10 cellular contexts compared by ENCODE assay signal in genomic region chr16:53501216-53501859, GRCh38. TPM values are rescaled to one million over a fixed set of nuclear protein-coding genes. Genes with fewer than 3 reads are reported as not detected.
DNase-seq lines count a peak whose midpoint lies in the region; ATAC-seq and TF ChIP-seq lines count a peak whose summit lies in the region.
"Had no signal": no experiment of that assay in that cellular context is flagged by ENCODE, and none has a peak within 500 bp of the region (broad histone marks: within the 10 kb centered on the region; RNA-seq: fewer than 3 reads in every experiment).

No MANE protein-coding gene starts in this region.

- peaks cover 24% of the 10 kb centered on the region for H3K36me3 Mint-ChIP-seq in activated naive CD4-positive, alpha-beta T cell treated with anti-CD3 and anti-CD28 coated beads for 36 hours (ENCODE audit: low read depth)

- no peaks in the 10 kb centered on the region for H3K27me3 Mint-ChIP-seq in activated naive CD4-positive, alpha-beta T cell treated with anti-CD3 and anti-CD28 coated beads for 36 hours (ENCODE audit: low read depth)

- H3K4me1 Mint-ChIP-seq in activated naive CD4-positive, alpha-beta T cell treated with anti-CD3 and anti-CD28 coated beads for 36 hours (ENCODE audit: low read depth) = peaks cover 49% of the 10 kb centered on the region

- H3K27ac ChIP-seq in tibial artery = peak overlapping the region; percentile 74 to 89

- no peak for DNase-seq in activated naive CD4-positive, alpha-beta T cell treated with anti-CD3 and anti-CD28 coated beads for 36 hours
- no peak for DNase-seq in activated naive CD4-positive, alpha-beta T cell treated with Interleukin-2 at 50 U/mL for 16 hours
- peak; percentile 15 for DNase-seq in adipocyte (ENCODE audit: low read depth)
- DNase-seq in left lobe of liver (ENCODE audit: low spot score) = peak; percentile 32
- DNase-seq in tibial artery = no peak
- DNase-seq in H4 (ENCODE audit: low spot score) = no peak
- DNase-seq in NCI-H1092 treated with DMSO at 0.1 percent for 48 hours (lab: John Stamatoyannopoulos, UW) = no peak
- DNase-seq: activated effector memory CD4-positive, alpha-beta T cell treated with anti-CD3 and anti-CD28 coated beads, Interleukin-2, amount 50 U/mL, for 16 hours; NCI-H2081 treated with DMSO at 0.1 percent for 48 hours had no signal

- CTCF ChIA-PET in activated naive CD4-positive, alpha-beta T cell treated with anti-CD3 and anti-CD28 coated beads for 36 hours (lab: Charles Lee) = interaction anchor here (0.9 kb wide), 1 partner anchor 8 kb away, joined by 3 read pairs; no protein-coding TSS in a partner anchor

- H3K9me3 ChIP-seq in adipocyte (ENCODE audit: control insufficient read depth, low read length) (no peaks in the 10 kb centered on the region), tibial artery (no peaks in the 10 kb centered on the region)

- no peak for ATAC-seq in left lobe of liver
- no peak for ATAC-seq in GM18502 (IDR thresholded peaks at IDR 0.05; ENCODE audit: poor library complexity, unreplicated experiment)

- peak overlapping the region; percentile 90 for H3K27ac Mint-ChIP-seq in activated naive CD4-positive, alpha-beta T cell treated with anti-CD3 and anti-CD28 coated beads for 36 hours

- H3K4me3 ChIP-seq in adipocyte (ENCODE audit: low read length) (peak overlapping the region; percentile 85), tibial artery (peak overlapping the region; percentile 65 to 97)

- no peaks in the 10 kb centered on the region for H3K9me3 Mint-ChIP-seq in activated naive CD4-positive, alpha-beta T cell treated with anti-CD3 and anti-CD28 coated beads for 36 hours

- peak overlapping the region; percentile 84 for H3K9ac ChIP-seq in adipocyte (ENCODE audit: low read length)

- H3K27me3 ChIP-seq in adipocyte (replicated peaks; ENCODE audit: control insufficient read depth, insufficient read depth, low read length) (no peaks in the 10 kb centered on the region), tibial artery (no peaks in the 10 kb centered on the region)

- TF ChIP-seq CTCF in tibial artery (IDR thresholded peaks at IDR 0.05) = no peak

- H3K36me3 ChIP-seq in adipocyte (ENCODE audit: control insufficient read depth, insufficient read depth, low read length, severe bottlenecking) = peaks cover 26% of the 10 kb centered on the region
- H3K36me3 ChIP-seq in tibial artery = peaks cover 16 to 31% (median 24%) of the 10 kb centered on the region in 3 donors

- peak overlapping the region; percentile 92 for H3K4me3 Mint-ChIP-seq in activated naive CD4-positive, alpha-beta T cell treated with anti-CD3 and anti-CD28 coated beads for 36 hours

- H3K4me1 ChIP-seq in adipocyte (ENCODE audit: control insufficient read depth, insufficient read depth, low read length) = peaks cover 29% of the 10 kb centered on the region
- H3K4me1 ChIP-seq in tibial artery = peaks cover 0 to 35% (median 26%) of the 10 kb centered on the region in 4 donors

- intact Hi-C loops in activated naive CD4-positive, alpha-beta T cell treated with anti-CD3 and anti-CD28 coated beads for 36 hours (cut with micrococcal nuclease) = loop anchor here (5.0 to 10.0 kb wide), 2 partner anchors 207 to 294 kb away; no protein-coding TSS in a partner anchor
- intact Hi-C loops in tibial artery (cut with DNase I; ENCODE audit: low total_unique reads) = loop anchor here (5.0 kb wide), 1 partner anchor 64 kb away; no protein-coding TSS in a partner anchor

RNA-seq across cellular contexts. Expression of gene AKTIP, which starts 1.7 kb away (rescaled TPM):
- 10 to 100 TPM; 26.1 to 27.3 TPM for total RNA-seq in activated naive CD4-positive, alpha-beta T cell treated with anti-CD3 and anti-CD28 coated beads for 36 hours
- 25.7 TPM for total RNA-seq in left lobe of liver
- total RNA-seq in H4 (2014; rRNA removed; shearing (Covaris generic)) = 13.7 and 17.1 TPM in 2 replicates

Comparison
In these comparisons a context has a peak if more than half of its experiments do, and no peak if none do; other contexts are left out.
1. DNase-seq: peak in adipocyte (single experiment) and left lobe of liver (single experiment); none in activated naive CD4-positive, alpha-beta T cell treated with anti-CD3 and anti-CD28 coated beads for 36 hours (single experiment), activated naive CD4-positive, alpha-beta T cell treated with Interleukin-2 at 50 U/mL for 16 hours (single experiment), tibial artery (0 of 2), H4 (single experiment) and NCI-H1092 treated with DMSO at 0.1 percent for 48 hours (single experiment).